ENCODE assay signal across 1 cellular context in genomic region chr7:115603416-115603815, GRCh38.
TF ChIP-seq lines count a peak whose summit lies in the region.

No MANE protein-coding gene starts in this region.

TF ChIP-seq in H1, 55 proteins besides CTCF, POLR2A, EP300 and RAD21 (continued from another document):
- no peak for TF ChIP-seq POLR2AphosphoS5 (IDR thresholded peaks at IDR 0.05; ENCODE audit: low read depth, low read length)
